Comparison of ENCODE assay signal across 1 cellular context in genomic region chr3:112471926-112472325, GRCh38.
TF ChIP-seq lines count a peak whose summit lies in the region.

No MANE protein-coding gene starts in this region.

TF ChIP-seq in WTC11, 78 proteins besides CTCF, POLR2A, EP300 and RAD21 (continued from another document):
- TF ChIP-seq PRDM15 (CRISPR knock-in tag; IDR thresholded peaks at IDR 0.05), result no peak
- TF ChIP-seq MXD4 (CRISPR knock-in tag; IDR thresholded peaks at IDR 0.05; ENCODE audit: borderline replicate concordance), result no peak
- TF ChIP-seq TEAD1 (CRISPR knock-in tag; IDR thresholded peaks at IDR 0.05), result no peak
